ENCODE assay signal across 20 cellular contexts in the genomic region with DNA sequence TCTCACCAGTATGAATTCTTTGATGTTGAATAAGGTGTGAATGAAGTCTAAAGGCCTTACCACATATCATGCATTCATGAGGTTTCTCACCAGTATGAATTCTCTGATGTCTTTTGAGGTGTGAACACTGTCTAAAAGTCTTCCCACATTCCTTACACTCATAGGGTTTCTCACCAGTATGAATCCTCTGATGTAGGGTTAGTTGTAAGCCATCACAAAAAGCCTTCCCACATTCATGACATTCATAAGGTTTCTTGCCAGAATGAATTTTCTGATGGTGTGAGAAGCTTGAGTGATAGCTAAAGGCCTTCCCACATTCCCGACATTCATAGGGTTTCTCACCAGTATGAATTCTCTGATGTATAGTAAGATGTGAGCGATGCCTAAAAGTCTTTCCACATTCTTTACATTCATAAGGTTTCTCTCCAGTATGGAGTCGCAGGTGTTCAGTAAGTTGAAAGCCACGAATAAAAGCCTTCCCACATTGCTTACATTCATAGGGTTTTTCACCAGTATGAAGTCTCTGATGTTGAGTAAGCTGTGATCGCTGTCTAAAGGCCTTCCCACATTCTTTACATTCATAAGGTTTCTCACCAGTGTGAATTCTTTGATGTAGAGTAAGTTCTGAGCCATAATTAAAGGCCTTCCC. TPM values are rescaled to one million over a fixed set of nuclear protein-coding genes. Genes with fewer than 3 reads are reported as not detected.
DNase-seq lines count a peak whose midpoint lies in the region; ATAC-seq and TF ChIP-seq lines count a peak whose summit lies in the region.
"Had no signal": no experiment of that assay in that cellular context is flagged by ENCODE, and none has a peak within 500 bp of the region (broad histone marks: within the 10 kb centered on the region; RNA-seq: fewer than 3 reads in every experiment).

No MANE protein-coding gene starts in this region.

- H3K4me1 Mint-ChIP-seq in MCF 10A (ENCODE audit: insufficient read depth, unreplicated experiment) = no peaks in the 10 kb centered on the region
- H3K4me1 Mint-ChIP-seq: stimulated activated effector memory CD8-positive, alpha-beta T cell treated with anti-CD3 and anti-CD28 coated beads, Interleukin-12 subunit alpha, Interleukin-12 subunit beta, amount 100 ng/mL, for 72 hours; T-helper 17 cell had no signal

- TF ChIP-seq POLR2A in breast epithelium (IDR thresholded peaks at IDR 0.05) = no peak

- H3K9ac ChIP-seq in subcutaneous abdominal adipose tissue (ENCODE audit: low read length in 5 of 5) = no peak overlapping the region

- H3K27me3 ChIP-seq in breast epithelium = no peaks in the 10 kb centered on the region
- no peaks in the 10 kb centered on the region for H3K27me3 ChIP-seq in subcutaneous abdominal adipose tissue (ENCODE audit: control insufficient read depth in 5 of 5, insufficient read depth in 4 of 5, low read length in 5 of 5)
- H3K27me3 ChIP-seq: SJCRH30, tibial artery had no signal

- POLR2A ChIA-PET in MCF 10A (lab: Yijun Ruan, JAX) = no interaction called here

- H3K36me3 ChIP-seq in breast epithelium = peaks cover 19% of the 10 kb centered on the region
- peaks cover 20 to 40% (median 27%) of the 10 kb centered on the region in 5 donors for H3K36me3 ChIP-seq in subcutaneous abdominal adipose tissue (ENCODE audit: control insufficient read depth in 5 of 5, insufficient read depth in 5 of 5, low read length in 5 of 5)

- intact Hi-C loops in MCF 10A (cut with micrococcal nuclease) (no loop called here), breast epithelium (cut with DNase I; ENCODE audit: low total_unique reads) (no loop called here), left cardiac atrium (cut with DNase I) (no loop called here), posterior vena cava (cut with DNase I) (no loop called here)

- no peak for ATAC-seq in left cardiac atrium
- ATAC-seq: stimulated activated effector memory CD8-positive, alpha-beta T cell treated with anti-CD3 and anti-CD28 coated beads, Interleukin-12 subunit alpha, Interleukin-12 subunit beta, amount 100 ng/mL, for 72 hours; T-helper 17 cell had no signal

- CTCF ChIA-PET in MCF 10A (lab: Yijun Ruan, JAX) = interaction anchor here (0.6 kb wide), 1 partner anchor 115 kb away, joined by 3 read pairs; no protein-coding TSS in a partner anchor

- peak; percentile 4 for DNase-seq in MCF 10A (ENCODE audit: unreplicated experiment)
- DNase-seq in breast epithelium (ENCODE audit: low spot score in 2 of 2) = no peak
- peak; percentile 15 for DNase-seq in amniotic epithelial cell (ENCODE audit: low read depth)
- peak; percentile 10 for DNase-seq in fibroblast of mammary gland (ENCODE audit: low read depth)
- DNase-seq in left cardiac atrium = no peak
- DNase-seq in posterior vena cava (ENCODE audit: low spot score) = no peak
- DNase-seq in mesenteric fat pad (ENCODE audit: low spot score) = no peak
- DNase-seq: C1 segment of cervical spinal cord; DMS153; midbrain; NCI-H2029 treated with DMSO at 0.1 percent for 48 hours; NCI-H526 treated with DMSO at 0.1 percent for 48 hours; stimulated activated CD4-positive, alpha-beta T cell treated with anti-CD3 and anti-CD28 coated beads, Interleukin-15, amount 100 ng/mL, for 24 hours; T-helper 17 cell; tibial artery; WERI-Rb-1 had no signal

- H3K27ac ChIP-seq in breast epithelium (no peak overlapping the region), subcutaneous abdominal adipose tissue (ENCODE audit: low read depth, low read length) (no peak overlapping the region)
- H3K27ac ChIP-seq: SJCRH30, tibial artery, WERI-Rb-1 had no signal

- H3K9me3 Mint-ChIP-seq in MCF 10A (ENCODE audit: unreplicated experiment) = peaks cover 38% of the 10 kb centered on the region

- H3K27me3 Mint-ChIP-seq in MCF 10A (ENCODE audit: insufficient read depth, unreplicated experiment) = no peaks in the 10 kb centered on the region
- H3K27me3 Mint-ChIP-seq: activated naive CD8-positive, alpha-beta T cell; T-helper 17 cell had no signal

- H3K4me3 ChIP-seq in breast epithelium = peak overlapping the region in 1 of 3 donors; percentile 8
- no peak overlapping the region for H3K4me3 ChIP-seq in fibroblast of mammary gland (ENCODE audit: control insufficient read depth, low read depth, low read length)
- H3K4me3 ChIP-seq in subcutaneous abdominal adipose tissue (ENCODE audit: low read depth in 1 of 5, low read length in 5 of 5) = peak overlapping the region; percentile 22 to 65 (median 28)
- H3K4me3 ChIP-seq: SJCRH30, tibial artery had no signal

- no peak overlapping the region for H3K27ac Mint-ChIP-seq in MCF 10A (ENCODE audit: low read depth, unreplicated experiment)
- H3K27ac Mint-ChIP-seq: activated naive CD8-positive, alpha-beta T cell; stimulated activated effector memory CD8-positive, alpha-beta T cell treated with anti-CD3 and anti-CD28 coated beads, Interleukin-12 subunit alpha, Interleukin-12 subunit beta, amount 100 ng/mL, for 72 hours; T-helper 17 cell had no signal

- peaks cover 14% of the 10 kb centered on the region for H3K36me3 Mint-ChIP-seq in MCF 10A (ENCODE audit: insufficient read depth, unreplicated experiment)

- BruUV-seq in MCF 10A (replicated peaks; lab: Mats Ljungman, UMichigan) = no TSS peak

- no peak overlapping the region for H3K4me3 Mint-ChIP-seq in MCF 10A (ENCODE audit: unreplicated experiment)
- H3K4me3 Mint-ChIP-seq: activated naive CD8-positive, alpha-beta T cell; stimulated activated effector memory CD8-positive, alpha-beta T cell treated with anti-CD3 and anti-CD28 coated beads, Interleukin-12 subunit alpha, Interleukin-12 subunit beta, amount 100 ng/mL, for 72 hours; T-helper 17 cell had no signal

- no peaks in the 10 kb centered on the region for H3K4me1 ChIP-seq in breast epithelium
- peaks cover 0 to 5% (median 0%) of the 10 kb centered on the region in 5 donors for H3K4me1 ChIP-seq in subcutaneous abdominal adipose tissue (ENCODE audit: control insufficient read depth in 5 of 5, insufficient read depth in 5 of 5, low read length in 5 of 5)
- H3K4me1 ChIP-seq: SJCRH30, tibial artery had no signal

- H3K9me3 ChIP-seq in breast epithelium = peaks cover 97 to 100% of the 10 kb centered on the region in 2 donors
- H3K9me3 ChIP-seq in subcutaneous abdominal adipose tissue (ENCODE audit: control insufficient read depth in 5 of 5, low read length in 5 of 5) = peaks cover 69 to 100% (median 95%) of the 10 kb centered on the region in 5 donors

- TF ChIP-seq CTCF in MCF 10A (IDR thresholded peaks at IDR 0.05; ENCODE audit: unreplicated experiment) = no peak
- TF ChIP-seq CTCF in breast epithelium (IDR thresholded peaks at IDR 0.05) = no peak
- TF ChIP-seq CTCF in fibroblast of mammary gland (conservative IDR thresholded peaks at IDR 0.05; ENCODE audit: control insufficient read depth, insufficient read depth, low read depth, low read length) = no peak

RNA-seq across cellular contexts. Expression of a gene that starts 27.7 kb away (rescaled TPM):
- total RNA-seq in MCF 10A (2022) (7.3 and 9.6 TPM in 2 replicates), breast epithelium (10 to 100 TPM in 1 of 3 donors, 1 to 10 TPM in 2; 8.2 to 13.6 (median 9.0) TPM), left cardiac atrium (1 to 10 TPM; 6.9 to 7.4 TPM), posterior vena cava (1 to 10 TPM; 7.3 to 9.7 TPM), mesenteric fat pad (5.2 TPM)

RNA-seq across cellular contexts. Expression of a gene that starts 33.9 kb away (rescaled TPM):
- total RNA-seq in MCF 10A (2022) = 0.51 and 0.81 TPM in 2 replicates
- total RNA-seq in breast epithelium = 10 to 100 TPM in 1 of 3 donors, 1 to 10 TPM in 2; 2.6 to 13.0 (median 6.6) TPM
- total RNA-seq in left cardiac atrium = 10 to 100 TPM; 12.1 to 13.1 TPM
- 1 to 10 TPM; 7.3 to 7.4 TPM for total RNA-seq in posterior vena cava
- 6.0 TPM for total RNA-seq in mesenteric fat pad

RNA-seq across cellular contexts. Expression of a gene that starts 48.4 kb away (rescaled TPM):
- total RNA-seq in MCF 10A (2022) (6.1 and 6.6 TPM in 2 replicates), breast epithelium (10 to 100 TPM in 2 of 3 donors, 1 to 10 TPM in 1; 3.8 to 20.6 (median 15.1) TPM), left cardiac atrium (1 to 10 TPM; 3.8 to 5.4 TPM), posterior vena cava (1 to 10 TPM; 5.5 to 7.8 TPM), mesenteric fat pad (5.3 TPM)

Comparison
In these comparisons a context has a peak if more than half of its experiments do, and no peak if none do; other contexts are left out.
1. DNase-seq: peak in MCF 10A (single experiment), amniotic epithelial cell (single experiment) and fibroblast of mammary gland (single experiment); none in breast epithelium (0 of 2), left cardiac atrium (single experiment), posterior vena cava (single experiment) and mesenteric fat pad (single experiment).